27 cellular contexts compared by ENCODE assay signal in the genomic region with DNA sequence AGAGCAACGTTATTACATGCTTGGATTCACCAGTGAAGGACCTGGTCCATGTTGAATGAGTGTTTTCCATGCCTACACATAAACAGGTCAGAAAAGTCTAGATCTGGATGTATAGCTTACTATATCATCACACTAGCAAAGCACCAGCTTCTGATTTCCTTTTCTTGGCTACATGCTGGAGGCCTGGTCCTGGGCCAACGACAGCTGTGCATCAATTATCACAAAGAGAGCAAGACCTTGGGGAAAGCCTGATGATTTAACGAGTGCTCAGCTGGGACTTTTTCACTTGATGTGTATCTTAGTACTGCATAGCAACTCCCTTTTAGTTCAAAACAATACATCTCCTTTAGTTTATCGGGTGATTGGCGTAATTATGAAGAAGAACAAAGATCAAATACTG.
A peak's percentile ranks its signal among the peaks of the same experiment; 100 is the strongest.
DNase-seq lines count a peak whose midpoint lies in the region; ATAC-seq lines count a peak whose summit lies in the region.
"Had no signal": no experiment of that assay in that cellular context is flagged by ENCODE, and none has a peak within 500 bp of the region (broad histone marks: within the 10 kb centered on the region; RNA-seq: fewer than 3 reads in every experiment).

No MANE protein-coding gene starts in this region.

- no peaks in the 10 kb centered on the region for H3K4me1 ChIP-seq in SJCRH30
- H3K4me1 ChIP-seq: BLaER1 treated with 17β-estradiol and CSF1 and Interleukin-3, amounts not matched to agents 10 nM and 100 nM; Caco-2; HAP-1 had no signal

- ATAC-seq in HG02938 (IDR thresholded peaks at IDR 0.05; ENCODE audit: unreplicated experiment): no peak
- ATAC-seq in HG03378 (IDR thresholded peaks at IDR 0.05; ENCODE audit: unreplicated experiment): no peak
- ATAC-seq: Panc1 had no signal

- DNase-seq in NCI-H82 (lab: John Stamatoyannopoulos, UW): peak; percentile 22
- DNase-seq in NCI-H82 treated with DMSO at 0.1 percent for 48 hours (lab: John Stamatoyannopoulos, UW; ENCODE audit: unreplicated experiment): no peak
- peak; percentile 96 for DNase-seq in NCI-H1694 (lab: John Stamatoyannopoulos, UW)
- DNase-seq in SJCRH30: peak; percentile 6 to 23
- DNase-seq in retina: peak; percentile 7
- no peak for DNase-seq in cerebellar cortex (ENCODE audit: low spot score)
- DNase-seq: 8988T; Caco-2; CD4-positive, alpha-beta T cell; DMS153; DND-41; GOT3; HFFc6; NCI-H1048; NCI-H1436; NCI-H2107; NCI-H510A; NCI-H774; SHP77 had no signal

- no peak overlapping the region for H3K27ac ChIP-seq in SJCRH30
- H3K27ac ChIP-seq: BLaER1 treated with 17β-estradiol and CSF1 and Interleukin-3, amounts not matched to agents 10 nM and 100 nM; HL-60; RWPE1; SK-N-MC had no signal

- no peaks in the 10 kb centered on the region for H3K27me3 ChIP-seq in SJCRH30
- H3K27me3 ChIP-seq: BLaER1 treated with 17β-estradiol and CSF1 and Interleukin-3, amounts not matched to agents 10 nM and 100 nM had no signal

- no peak overlapping the region for H3K4me3 ChIP-seq in SJCRH30
- H3K4me3 ChIP-seq: BLaER1 treated with 17β-estradiol and CSF1 and Interleukin-3, amounts not matched to agents 10 nM and 100 nM; HAP-1; SK-N-MC had no signal

- no peaks in the 10 kb centered on the region for H3K9me3 ChIP-seq in SJCRH30 (replicated peaks)
- H3K9me3 ChIP-seq: BLaER1 treated with 17β-estradiol and CSF1 and Interleukin-3, amounts not matched to agents 10 nM and 100 nM; Caco-2; HAP-1 had no signal

- H3K36me3 ChIP-seq in SJCRH30: no peaks in the 10 kb centered on the region
- H3K36me3 ChIP-seq: BLaER1 treated with 17β-estradiol and CSF1 and Interleukin-3, amounts not matched to agents 10 nM and 100 nM; HAP-1 had no signal

Comparison
In these comparisons a context has a peak if more than half of its experiments do, and no peak if none do; other contexts are left out.
1. DNase-seq: peak in NCI-H82 (single experiment), NCI-H1694 (single experiment), SJCRH30 (2 of 2) and retina (single experiment); none in NCI-H82 treated with DMSO at 0.1 percent for 48 hours (single experiment) and cerebellar cortex (single experiment).